Comparison of ENCODE assay signal across 9 cellular contexts in genomic region chr1:234605493-234605982, GRCh38. TPM values are rescaled to one million over a fixed set of nuclear protein-coding genes. Genes with fewer than 3 reads are reported as not detected.
DNase-seq lines count a peak whose midpoint lies in the region; ATAC-seq, FAIRE-seq and TF ChIP-seq lines count a peak whose summit lies in the region.
"Had no signal": no experiment of that assay in that cellular context is flagged by ENCODE, and none has a peak within 500 bp of the region (broad histone marks: within the 10 kb centered on the region; RNA-seq: fewer than 3 reads in every experiment).

No MANE protein-coding gene starts in this region.

- H3K27ac ChIP-seq in BLaER1 treated with 17β-estradiol and CSF1 and Interleukin-3, amounts not matched to agents 10 nM and 100 nM: peak overlapping the region; percentile 96 to 100 (median 99)
- H3K27ac ChIP-seq in MM.1S (ENCODE audit: low read length): peak overlapping the region; percentile 96; the same call in 1 of the 2 replicates

- DNase-seq in MM.1S: no peak
- peak; percentile 15 for DNase-seq in dermis blood vessel endothelial cell
- DNase-seq in NCI-H748 (lab: John Stamatoyannopoulos, UW; ENCODE audit: unreplicated experiment): no peak
- DNase-seq in H54 (ENCODE audit: insufficient read length, low spot score): no peak
- DNase-seq in NCI-H1092 treated with DMSO at 0.1 percent for 48 hours (lab: John Stamatoyannopoulos, UW): no peak
- DNase-seq: T1000 had no signal

- H2AFZ ChIP-seq in MM.1S (ENCODE audit: low read length): no peak overlapping the region

- H3K9me3 ChIP-seq in BLaER1 treated with 17β-estradiol and CSF1 and Interleukin-3, amounts not matched to agents 10 nM and 100 nM (replicated peaks in 1 of 11): peaks cover 0 to 9% (median 0%) of the 10 kb centered on the region in 11 experiments; a peak in 9 of 22 replicates
- H3K9me3 ChIP-seq in MM.1S (replicated peaks; ENCODE audit: insufficient read depth, low read length): no peaks in the 10 kb centered on the region

- peaks cover 77% of the 10 kb centered on the region for H3F3A ChIP-seq in MM.1S (ENCODE audit: insufficient read depth, low read length)

- peak overlapping the region; percentile 76 to 96 (median 89) for H3K4me2 ChIP-seq in BLaER1 treated with 17β-estradiol and CSF1 and Interleukin-3, amounts not matched to agents 10 nM and 100 nM
- peak overlapping the region; percentile 100 for H3K4me2 ChIP-seq in MM.1S (ENCODE audit: low read depth, low read length)

- peak overlapping the region; percentile 87 to 99 (median 94) for H3K4me3 ChIP-seq in BLaER1 treated with 17β-estradiol and CSF1 and Interleukin-3, amounts not matched to agents 10 nM and 100 nM
- H3K4me3 ChIP-seq in MM.1S (ENCODE audit: low read length): peak overlapping the region; percentile 80

- peaks cover 2% of the 10 kb centered on the region for H3K9me3 Mint-ChIP-seq in nephron

- H3K27me3 Mint-ChIP-seq in nephron (ENCODE audit: low read depth): peaks cover 4% of the 10 kb centered on the region

- peaks cover 42% of the 10 kb centered on the region for H3K4me1 Mint-ChIP-seq in nephron

- H3K79me2 ChIP-seq in MM.1S (ENCODE audit: low read length): peaks cover 73% of the 10 kb centered on the region

- no peaks in the 10 kb centered on the region for H3K27me3 ChIP-seq in BLaER1 treated with 17β-estradiol and CSF1 and Interleukin-3, amounts not matched to agents 10 nM and 100 nM
- no peaks in the 10 kb centered on the region for H3K27me3 ChIP-seq in MM.1S (replicated peaks; ENCODE audit: insufficient read depth, low read length)

- H3K9ac ChIP-seq in BLaER1 treated with 17β-estradiol and CSF1 and Interleukin-3, amounts not matched to agents 10 nM and 100 nM: peak overlapping the region; percentile 98 to 100 (median 100)
- H3K9ac ChIP-seq in MM.1S (ENCODE audit: low read length): peak overlapping the region; percentile 96; the same call in 1 of the 2 replicates

- H3K36me3 Mint-ChIP-seq in nephron (ENCODE audit: low read depth): peaks cover 56% of the 10 kb centered on the region

- no peak for TF ChIP-seq POLR2A in H54 (IDR thresholded peaks at IDR 0.05; ENCODE audit: low read depth, low read length)

- no peaks in the 10 kb centered on the region for H3K9me2 ChIP-seq in MM.1S (replicated peaks; ENCODE audit: insufficient read depth, low read length)

- H3K4me3 Mint-ChIP-seq in nephron: peak overlapping the region; percentile 99 to 100 (median 99)

- H3K27ac Mint-ChIP-seq in nephron: peak overlapping the region; percentile 84 to 100 (median 100)

- H3K4me1 ChIP-seq in BLaER1 treated with 17β-estradiol and CSF1 and Interleukin-3, amounts not matched to agents 10 nM and 100 nM: peaks cover 21 to 34% (median 23%) of the 10 kb centered on the region in 10 experiments
- H3K4me1 ChIP-seq in MM.1S (ENCODE audit: low read length): peaks cover 55% of the 10 kb centered on the region

- peaks cover 0 to 78% (median 29%) of the 10 kb centered on the region in 11 experiments; a peak in 16 of 22 replicates for H4K20me1 ChIP-seq in BLaER1 treated with 17β-estradiol and CSF1 and Interleukin-3, amounts not matched to agents 10 nM and 100 nM
- H4K20me1 ChIP-seq in MM.1S (ENCODE audit: insufficient read depth, low read length): peaks cover 12% of the 10 kb centered on the region; the same call in 1 of the 2 replicates

- ATAC-seq in GM21423 (IDR thresholded peaks at IDR 0.05; ENCODE audit: unreplicated experiment): no peak

- FAIRE-seq in H54 (lab: Jason Lieb, UNC): no peak

- H3K36me3 ChIP-seq in BLaER1 treated with 17β-estradiol and CSF1 and Interleukin-3, amounts not matched to agents 10 nM and 100 nM: peaks cover 60 to 79% (median 67%) of the 10 kb centered on the region in 11 experiments
- peaks cover 9% of the 10 kb centered on the region for H3K36me3 ChIP-seq in MM.1S (replicated peaks; ENCODE audit: insufficient read depth, low read length)

- no peak for TF ChIP-seq CTCF in MM.1S (IDR thresholded peaks at IDR 0.05; ENCODE audit: low read length)
- TF ChIP-seq CTCF in nephron (IDR thresholded peaks at IDR 0.05; ENCODE audit: unreplicated experiment in 3 of 3): no peak

RNA-seq across cellular contexts. Expression of gene IRF2BP2, which starts 4.4 kb away (rescaled TPM):
- 104 and 115 TPM in 2 replicates for total RNA-seq in dermis blood vessel endothelial cell
